Comparison of ENCODE assay signal across 11 cellular contexts in genomic region chr10:13758302-13758701, GRCh38.
DNase-seq lines count a peak whose midpoint lies in the region; ATAC-seq, FAIRE-seq and TF ChIP-seq lines count a peak whose summit lies in the region.
"Had no signal": no experiment of that assay in that cellular context is flagged by ENCODE, and none has a peak within 500 bp of the region (broad histone marks: within the 10 kb centered on the region; RNA-seq: fewer than 3 reads in every experiment).

No MANE protein-coding gene starts in this region.

- H3K36me3 Mint-ChIP-seq in progenitor cell of endocrine pancreas (ENCODE audit: insufficient read depth): no peaks in the 10 kb centered on the region
- H3K36me3 Mint-ChIP-seq: activated naive CD4-positive, alpha-beta T cell treated with anti-CD3 and anti-CD28 coated beads, Interleukin-2, amount 50 U/mL, for 24 hours had no signal

- H3K4me1 Mint-ChIP-seq in progenitor cell of endocrine pancreas (ENCODE audit: low read depth): peaks cover 63% of the 10 kb centered on the region

- TF ChIP-seq CTCF in progenitor cell of endocrine pancreas (IDR thresholded peaks at IDR 0.05; ENCODE audit: unreplicated experiment): no peak

- no peaks in the 10 kb centered on the region for H3K9me3 Mint-ChIP-seq in progenitor cell of endocrine pancreas (ENCODE audit: low read depth)
- H3K9me3 Mint-ChIP-seq: activated naive CD4-positive, alpha-beta T cell treated with anti-CD3 and anti-CD28 coated beads, Interleukin-2, amount 50 U/mL, for 24 hours had no signal

- no peaks in the 10 kb centered on the region for H3K27me3 Mint-ChIP-seq in progenitor cell of endocrine pancreas
- H3K27me3 Mint-ChIP-seq: activated naive CD4-positive, alpha-beta T cell treated with anti-CD3 and anti-CD28 coated beads, Interleukin-2, amount 50 U/mL, for 24 hours had no signal

- ATAC-seq in GM18505 (IDR thresholded peaks at IDR 0.05; ENCODE audit: unreplicated experiment) (no peak), HG03097 (IDR thresholded peaks at IDR 0.05; ENCODE audit: low FRiP score, unreplicated experiment) (no peak)

- DNase-seq in GM18507 (ENCODE audit: extremely low spot score, insufficient read length, low read depth) (no peak), NCI-H2171 treated with DMSO at 0.1 percent for 48 hours (lab: John Stamatoyannopoulos, UW) (peak; percentile 90), erythroblast (lab: John Stamatoyannopoulos, UW) (peak; percentile 66 to 74), progenitor cell of endocrine pancreas (ENCODE audit: low spot score, unreplicated experiment) (no peak), NCI-H345 treated with DMSO at 0.1 percent for 48 hours (lab: John Stamatoyannopoulos, UW; ENCODE audit: unreplicated experiment) (no peak)
- DNase-seq in stimulated activated naive CD4-positive, alpha-beta T cell treated with Interleukin-2 at 50 U/mL for 16 hours (lab: John Stamatoyannopoulos, UW): no peak
- DNase-seq: NCI-H774, occipital lobe had no signal

- peak overlapping the region; percentile 85 for H3K27ac Mint-ChIP-seq in progenitor cell of endocrine pancreas
- H3K27ac Mint-ChIP-seq: activated naive CD4-positive, alpha-beta T cell treated with anti-CD3 and anti-CD28 coated beads, Interleukin-2, amount 50 U/mL, for 24 hours had no signal

- FAIRE-seq in GM18507 (lab: Jason Lieb, UNC): peak; percentile 62

- TF ChIP-seq POLR2A in erythroblast (IDR thresholded peaks at IDR 0.05; ENCODE audit: low read length): no peak
- TF ChIP-seq POLR2A in GM18505 (IDR thresholded peaks at IDR 0.05; ENCODE audit: borderline replicate concordance, extremely low read depth, insufficient read depth, insufficient read length): no peak

- no peak overlapping the region for H3K4me3 Mint-ChIP-seq in progenitor cell of endocrine pancreas (ENCODE audit: low read depth)
- H3K4me3 Mint-ChIP-seq: activated naive CD4-positive, alpha-beta T cell treated with anti-CD3 and anti-CD28 coated beads, Interleukin-2, amount 50 U/mL, for 24 hours had no signal

Comparison
In these comparisons a context has a peak if more than half of its experiments do, and no peak if none do; other contexts are left out.
1. DNase-seq: peak in NCI-H2171 treated with DMSO at 0.1 percent for 48 hours (single experiment) and erythroblast (2 of 2); none in GM18507 (single experiment), progenitor cell of endocrine pancreas (single experiment), NCI-H345 treated with DMSO at 0.1 percent for 48 hours (single experiment) and stimulated activated naive CD4-positive, alpha-beta T cell treated with Interleukin-2 at 50 U/mL for 16 hours (single experiment).